ENCODE assay signal across 24 cellular contexts in genomic region chr19:57964761-57965160, GRCh38. TPM values are rescaled to one million over a fixed set of nuclear protein-coding genes. Genes with fewer than 3 reads are reported as not detected.
A peak's percentile ranks its signal among the peaks of the same experiment; 100 is the strongest.
DNase-seq lines count a peak whose midpoint lies in the region; ATAC-seq, FAIRE-seq and TF ChIP-seq lines count a peak whose summit lies in the region.
"Had no signal": no experiment of that assay in that cellular context is flagged by ENCODE, and none has a peak within 500 bp of the region (broad histone marks: within the 10 kb centered on the region; RNA-seq: fewer than 3 reads in every experiment).

No MANE protein-coding gene starts in this region.

- in situ Hi-C loops in HepG2 (cut with HindIII; ENCODE audit: extremely low pct_ligation_motif_present, low pct_unique_long_range_greater_than_20kb), result no loop called here

- BruUV-seq in HepG2 (replicated peaks; lab: Mats Ljungman, UMichigan), result no TSS peak

- POLR2A ChIA-PET in HepG2 (lab: Yijun Ruan, JAX), result no interaction called here

- H3K4me2 ChIP-seq in HepG2 (ENCODE audit: low read depth, low read length), result no peak overlapping the region
- H3K4me2 ChIP-seq: BLaER1 had no signal

- no peaks in the 10 kb centered on the region for H3K36me3 ChIP-seq in HepG2 (replicated peaks in 1 of 2; ENCODE audit: control insufficient read depth in 1 of 2, insufficient read depth in 2 of 2, low read length in 2 of 2)
- H3K36me3 ChIP-seq in right lobe of liver, result no peaks in the 10 kb centered on the region
- peaks cover 68% of the 10 kb centered on the region for H3K36me3 ChIP-seq in adipocyte (ENCODE audit: control insufficient read depth, insufficient read depth, low read length, severe bottlenecking)
- H3K36me3 ChIP-seq in liver (ENCODE audit: control insufficient read depth in 4 of 4, insufficient read depth in 3 of 4, low read depth in 1 of 4, low read length in 3 of 4), result peaks cover 0 to 2% (median 0%) of the 10 kb centered on the region in 4 donors
- peaks cover 4 to 15% (median 6%) of the 10 kb centered on the region in 5 donors for H3K36me3 ChIP-seq in subcutaneous abdominal adipose tissue (ENCODE audit: control insufficient read depth in 5 of 5, insufficient read depth in 5 of 5, low read length in 5 of 5)
- H3K36me3 ChIP-seq: BE2C had no signal

- 81% methylated on average over 8 of the region's 8 CpGs for WGBS in HepG2 (ENCODE audit: low lambda C conversion rate)
- WGBS in right lobe of liver (ENCODE audit: insufficient coverage, low coverage, low lambda C conversion rate, missing lambda C conversion rate), result 70% methylated on average over 8 of the region's 8 CpGs
- 93% methylated on average over 8 of the region's 8 CpGs for WGBS in liver

- intact Hi-C loops in HepG2 (cut with micrococcal nuclease; ENCODE audit: unreplicated experiment) (no loop called here), right lobe of liver (cut with DNase I) (no loop called here)

- ATAC-seq in HepG2, result no peak
- no peak for ATAC-seq in right lobe of liver
- ATAC-seq: CD8-positive, alpha-beta T cell had no signal

- H3K4me3 ChIP-seq in HepG2 (replicated peaks in 1 of 3; ENCODE audit: insufficient read depth in 1 of 3, low read depth in 2 of 3, low read length in 3 of 3), result no peak overlapping the region
- no peak overlapping the region for H3K4me3 ChIP-seq in right lobe of liver
- H3K4me3 ChIP-seq in adipocyte (ENCODE audit: low read length), result peak overlapping the region; percentile 19
- H3K4me3 ChIP-seq in liver (ENCODE audit: low read depth in 1 of 3, low read length in 3 of 3), result peak overlapping the region in 2 of 3 donors; percentile 57 to 63
- peak overlapping the region in 4 of 5 donors; percentile 24 to 55 (median 42) for H3K4me3 ChIP-seq in subcutaneous abdominal adipose tissue (ENCODE audit: low read depth in 1 of 5, low read length in 5 of 5)
- H3K4me3 ChIP-seq: BLaER1 had no signal

- H3K9ac ChIP-seq in HepG2 (ENCODE audit: insufficient read depth, low read depth, low read length) (no peak overlapping the region), adipocyte (ENCODE audit: low read length) (no peak overlapping the region), liver (ENCODE audit: low read depth in 1 of 2, low read length in 2 of 2) (no peak overlapping the region), subcutaneous abdominal adipose tissue (ENCODE audit: low read length in 5 of 5) (no peak overlapping the region)
- H3K9ac ChIP-seq: BLaER1 had no signal

- FAIRE-seq in HepG2 (lab: Jason Lieb, UNC), result no peak
- FAIRE-seq: D721Med, G401.6, GM12891, GM19239 had no signal

- no peak overlapping the region for H3K27ac ChIP-seq in HepG2 (ENCODE audit: extremely low read length, insufficient read depth, low read length)
- no peak overlapping the region for H3K27ac ChIP-seq in right lobe of liver
- H3K27ac ChIP-seq in liver (ENCODE audit: low read depth in 1 of 2, low read length in 2 of 2), result no peak overlapping the region
- no peak overlapping the region for H3K27ac ChIP-seq in subcutaneous abdominal adipose tissue (ENCODE audit: low read depth, low read length)
- H3K27ac ChIP-seq: 22Rv1, BLaER1, C4-2B had no signal

- no peak for TF ChIP-seq CTCF in HepG2 (CRISPR knock-in tag; IDR thresholded peaks at IDR 0.05)
- no peak for TF ChIP-seq CTCF in right lobe of liver (IDR thresholded peaks at IDR 0.05)
- no peak for TF ChIP-seq CTCF in liver (IDR thresholded peaks at IDR 0.05; ENCODE audit: low read depth, low read length, missing input control)

- CTCF ChIA-PET in HepG2 (lab: Yijun Ruan, JAX; ENCODE audit: low intra/inter-chr PET ratio, low total read pairs), result no interaction called here

- no peaks in the 10 kb centered on the region for H3K4me1 ChIP-seq in HepG2 (ENCODE audit: insufficient read depth, low read length)
- no peaks in the 10 kb centered on the region for H3K4me1 ChIP-seq in right lobe of liver
- no peaks in the 10 kb centered on the region for H3K4me1 ChIP-seq in adipocyte (ENCODE audit: control insufficient read depth, insufficient read depth, low read length)
- no peaks in the 10 kb centered on the region for H3K4me1 ChIP-seq in liver (ENCODE audit: control insufficient read depth in 4 of 4, insufficient read depth in 4 of 4, low read length in 3 of 4)
- H3K4me1 ChIP-seq in subcutaneous abdominal adipose tissue (ENCODE audit: control insufficient read depth in 5 of 5, insufficient read depth in 5 of 5, low read length in 5 of 5), result no peaks in the 10 kb centered on the region
- H3K4me1 ChIP-seq: BE2C, BLaER1, Caco-2 had no signal

- no peak for DNase-seq in HepG2 (ENCODE audit: low spot score)
- no peak for DNase-seq in right lobe of liver
- no peak for DNase-seq in adipocyte (ENCODE audit: low read depth)
- no peak for DNase-seq in NCI-H128 (lab: John Stamatoyannopoulos, UW; ENCODE audit: unreplicated experiment)
- DNase-seq in SKM-1 treated with dmso at 0.1 percent for 144 hours (lab: John Stamatoyannopoulos, UW; ENCODE audit: unreplicated experiment), result no peak
- DNase-seq in stimulated activated CD4-positive, alpha-beta T cell treated with anti-CD3 and anti-CD28 coated beads, Interleukin-12 subunit alpha, Interleukin-12 subunit beta, amount 100 ng/mL, for 4 hours, result no peak
- DNase-seq: ACHN; BE2C; Caco-2; Calu3; CD4-positive, alpha-beta T cell; CD8-positive, alpha-beta T cell; DMS79 treated with DMSO at 0.1 percent for 48 hours; GF-D8 had no signal

- no peak for TF ChIP-seq POLR2A in HepG2 (IDR thresholded peaks at IDR 0.05; ENCODE audit: insufficient read depth in 1 of 2, low read depth in 2 of 2, low read length in 2 of 2)
- no peak for TF ChIP-seq POLR2A in right lobe of liver (IDR thresholded peaks at IDR 0.05)

- no peaks in the 10 kb centered on the region for H4K20me1 ChIP-seq in HepG2 (ENCODE audit: insufficient read depth, low read length)
- H4K20me1 ChIP-seq: BLaER1 had no signal

- no peaks in the 10 kb centered on the region for H3K27me3 ChIP-seq in HepG2 (ENCODE audit: control insufficient read depth in 1 of 2, insufficient read depth in 2 of 2, low read length in 2 of 2)
- no peaks in the 10 kb centered on the region for H3K27me3 ChIP-seq in right lobe of liver
- H3K27me3 ChIP-seq in adipocyte (replicated peaks; ENCODE audit: control insufficient read depth, insufficient read depth, low read length), result no peaks in the 10 kb centered on the region
- no peaks in the 10 kb centered on the region for H3K27me3 ChIP-seq in liver (ENCODE audit: control insufficient read depth in 4 of 4, insufficient read depth in 4 of 4, low read length in 3 of 4)
- H3K27me3 ChIP-seq in subcutaneous abdominal adipose tissue (ENCODE audit: control insufficient read depth in 5 of 5, insufficient read depth in 4 of 5, low read length in 5 of 5), result no peaks in the 10 kb centered on the region
- H3K27me3 ChIP-seq: BE2C, BLaER1 had no signal

- no peak overlapping the region for H2AFZ ChIP-seq in HepG2 (ENCODE audit: low read length)

- H3K79me2 ChIP-seq in HepG2 (ENCODE audit: insufficient read depth, low read length), result no peaks in the 10 kb centered on the region

- no peak for TF ChIP-seq RAD21 in HepG2 (CRISPR knock-in tag; IDR thresholded peaks at IDR 0.05)
- TF ChIP-seq RAD21 in liver (IDR thresholded peaks at IDR 0.05), result no peak

- no peak for TF ChIP-seq EP300 in HepG2 (IDR thresholded peaks at IDR 0.05; ENCODE audit: low read depth in 2 of 2, low read length in 2 of 2)
- TF ChIP-seq EP300 in HepG2 (CRISPR knock-in tag; IDR thresholded peaks at IDR 0.05; ENCODE audit: borderline replicate concordance), result no peak

- H3K9me3 ChIP-seq in HepG2 (ENCODE audit: low read length) (peaks cover 66% of the 10 kb centered on the region), right lobe of liver (peaks cover 0 to 13% (median 5%) of the 10 kb centered on the region in 4 donors), adipocyte (ENCODE audit: control insufficient read depth, low read length) (peaks cover 86% of the 10 kb centered on the region), liver (ENCODE audit: control insufficient read depth in 4 of 4, low read length in 3 of 4) (peaks cover 22 to 48% (median 35%) of the 10 kb centered on the region in 4 donors), subcutaneous abdominal adipose tissue (ENCODE audit: control insufficient read depth in 5 of 5, low read length in 5 of 5) (peaks cover 17 to 75% (median 53%) of the 10 kb centered on the region in 5 donors)
- H3K9me3 ChIP-seq: BE2C had no signal

RNA-seq across cellular contexts. Expression of gene C19orf18, which starts 9.6 kb away (rescaled TPM):
- 0.22 and 0.38 TPM in 2 replicates for total RNA-seq in HepG2 (2016; rRNA removed; fragmentation: Illumina TruSeq; extraction: Trizol)
- total RNA-seq in HepG2 (2016; cell fraction: cytosol; rRNA removed; fragmentation: Illumina TruSeq; extraction: Trizol; ENCODE audit: low read depth), result 0.30 TPM in 1 of 2 replicates, not detected in the other
- total RNA-seq in HepG2 (2016; cell fraction: insoluble cytoplasmic fraction; rRNA removed; fragmentation: Illumina TruSeq; extraction: Trizol), result 0.36 and 0.54 TPM in 2 replicates
- total RNA-seq in HepG2 (2016; cell fraction: membrane; rRNA removed; fragmentation: Illumina TruSeq; extraction: Trizol), result not detected in 2 replicates
- total RNA-seq in HepG2 (2016; cell fraction: nucleus; rRNA removed; fragmentation: Illumina TruSeq; extraction: Trizol), result 1.4 TPM in 2 replicates
- polyA plus RNA-seq in HepG2 (2011; rRNA removed), result 0.55 and 0.56 TPM in 2 replicates
- polyA plus RNA-seq in HepG2 (2011; cell fraction: cytosol; rRNA removed), result 0.08 and 0.32 TPM in 2 replicates
- 0.66 and 1.1 TPM in 2 replicates for polyA plus RNA-seq in HepG2 (2011; cell fraction: nucleus; rRNA removed)
- polyA plus RNA-seq in HepG2 (2012), result 0.80 and 1.4 TPM in 2 replicates
- 0.11 and 0.25 TPM in 2 replicates for polyA plus RNA-seq in HepG2 (2016; cell fraction: cytosol; fragmentation: Illumina TruSeq; extraction: Trizol; ENCODE audit: low read depth)
- polyA plus RNA-seq in HepG2 (2016; cell fraction: insoluble cytoplasmic fraction; fragmentation: Illumina TruSeq; extraction: Trizol; ENCODE audit: low read depth), result 0.57 and 0.99 TPM in 2 replicates
- polyA plus RNA-seq in HepG2 (2016; cell fraction: membrane; fragmentation: Illumina TruSeq; extraction: Trizol; ENCODE audit: low read depth), result 0.22 and 0.26 TPM in 2 replicates
- polyA plus RNA-seq in HepG2 (2016; cell fraction: nucleus; fragmentation: Illumina TruSeq; extraction: Trizol; ENCODE audit: insufficient read depth, low read depth), result 2.0 and 2.4 TPM in 2 replicates
- polyA minus RNA-seq in HepG2 (2011; rRNA and poly(A)+ RNA removed; ENCODE audit: low replicate concordance), result 0.16 TPM in 1 of 2 replicates, not detected in the other
- polyA minus RNA-seq in HepG2 (2011; cell fraction: cytosol; rRNA and poly(A)+ RNA removed), result not detected in 2 replicates
- polyA minus RNA-seq in HepG2 (2011; cell fraction: nucleus; rRNA and poly(A)+ RNA removed), result 0.64 and 2.5 TPM in 2 replicates
- under 1 TPM in 3 of 6 experiments, not detected in 3; 0.24 to 0.88 (median 0.39) TPM for total RNA-seq in right lobe of liver
- under 1 TPM in 1 of 2 donors, not detected in 1; 0.23 TPM for total RNA-seq in liver
- under 1 TPM; 0.14 to 0.58 TPM for polyA plus RNA-seq in liver
- total RNA-seq: A172 had no signal

RNA-seq across cellular contexts. Expression of gene ZNF256, which starts 17.3 kb away (rescaled TPM):
- total RNA-seq in HepG2 (2016; rRNA removed; fragmentation: Illumina TruSeq; extraction: Trizol) (6.0 and 6.7 TPM in 2 replicates), right lobe of liver (1 to 10 TPM in 2 of 6 experiments, under 1 TPM in 4; 0.50 to 1.6 (median 0.75) TPM), liver (1 to 10 TPM; 1.6 to 4.4 TPM)
- total RNA-seq in HepG2 (2016; cell fraction: cytosol; rRNA removed; fragmentation: Illumina TruSeq; extraction: Trizol; ENCODE audit: low read depth), result 1.0 and 2.1 TPM in 2 replicates
- total RNA-seq in HepG2 (2016; cell fraction: insoluble cytoplasmic fraction; rRNA removed; fragmentation: Illumina TruSeq; extraction: Trizol), result 5.9 and 6.1 TPM in 2 replicates
- 3.1 and 4.6 TPM in 2 replicates for total RNA-seq in HepG2 (2016; cell fraction: membrane; rRNA removed; fragmentation: Illumina TruSeq; extraction: Trizol)
- 7.6 and 8.7 TPM in 2 replicates for total RNA-seq in HepG2 (2016; cell fraction: nucleus; rRNA removed; fragmentation: Illumina TruSeq; extraction: Trizol)
- polyA plus RNA-seq in HepG2 (2011; rRNA removed) (3.1 and 3.8 TPM in 2 replicates), liver (under 1 TPM; 0.53 to 0.67 TPM)
- polyA plus RNA-seq in HepG2 (2011; cell fraction: cytosol; rRNA removed), result 1.9 and 2.7 TPM in 2 replicates
- 4.2 and 4.4 TPM in 2 replicates for polyA plus RNA-seq in HepG2 (2011; cell fraction: nucleus; rRNA removed)
- 2.4 and 3.6 TPM in 2 replicates for polyA plus RNA-seq in HepG2 (2012)
- polyA plus RNA-seq in HepG2 (2016; cell fraction: cytosol; fragmentation: Illumina TruSeq; extraction: Trizol; ENCODE audit: low read depth), result 0.68 and 0.81 TPM in 2 replicates
- polyA plus RNA-seq in HepG2 (2016; cell fraction: insoluble cytoplasmic fraction; fragmentation: Illumina TruSeq; extraction: Trizol; ENCODE audit: low read depth), result 4.2 TPM in 2 replicates
- 1.5 and 1.9 TPM in 2 replicates for polyA plus RNA-seq in HepG2 (2016; cell fraction: membrane; fragmentation: Illumina TruSeq; extraction: Trizol; ENCODE audit: low read depth)
- polyA plus RNA-seq in HepG2 (2016; cell fraction: nucleus; fragmentation: Illumina TruSeq; extraction: Trizol; ENCODE audit: insufficient read depth, low read depth), result 9.4 and 10.6 TPM in 2 replicates
- polyA minus RNA-seq in HepG2 (2011; rRNA and poly(A)+ RNA removed; ENCODE audit: low replicate concordance), result 2.1 TPM in 1 of 2 replicates, not detected in the other
- 2.3 and 3.2 TPM in 2 replicates for polyA minus RNA-seq in HepG2 (2011; cell fraction: cytosol; rRNA and poly(A)+ RNA removed)
- polyA minus RNA-seq in HepG2 (2011; cell fraction: nucleus; rRNA and poly(A)+ RNA removed), result 7.0 and 8.3 TPM in 2 replicates

RNA-seq across cellular contexts. Expression of gene ZNF418, which starts 29.6 kb away (rescaled TPM):
- total RNA-seq in HepG2 (2016; rRNA removed; fragmentation: Illumina TruSeq; extraction: Trizol) (0.27 TPM in 1 of 2 replicates, not detected in the other), right lobe of liver (1 to 10 TPM; 1.0 to 3.7 (median 2.4) TPM), liver (1 to 10 TPM; 2.6 to 3.1 TPM)
- total RNA-seq in HepG2 (2016; cell fraction: cytosol; rRNA removed; fragmentation: Illumina TruSeq; extraction: Trizol; ENCODE audit: low read depth), result 0.44 and 0.51 TPM in 2 replicates
- total RNA-seq in HepG2 (2016; cell fraction: insoluble cytoplasmic fraction; rRNA removed; fragmentation: Illumina TruSeq; extraction: Trizol), result 0.32 TPM in 1 of 2 replicates, not detected in the other
- 0.45 and 0.65 TPM in 2 replicates for total RNA-seq in HepG2 (2016; cell fraction: membrane; rRNA removed; fragmentation: Illumina TruSeq; extraction: Trizol)
- total RNA-seq in HepG2 (2016; cell fraction: nucleus; rRNA removed; fragmentation: Illumina TruSeq; extraction: Trizol), result 0.31 and 0.37 TPM in 2 replicates
- polyA plus RNA-seq in HepG2 (2011; rRNA removed) (0.03 and 0.07 TPM in 2 replicates), liver (1 to 10 TPM in 1 of 2 donors, under 1 TPM in 1; 0.51 to 1.4 TPM)
- not detected in 2 replicates for polyA plus RNA-seq in HepG2 (2011; cell fraction: cytosol; rRNA removed)
- polyA plus RNA-seq in HepG2 (2011; cell fraction: nucleus; rRNA removed), result 0.16 and 1.5 TPM in 2 replicates
- polyA plus RNA-seq in HepG2 (2012), result 0.04 and 0.23 TPM in 2 replicates
- not detected in 2 replicates for polyA plus RNA-seq in HepG2 (2016; cell fraction: cytosol; fragmentation: Illumina TruSeq; extraction: Trizol; ENCODE audit: low read depth)
- polyA plus RNA-seq in HepG2 (2016; cell fraction: insoluble cytoplasmic fraction; fragmentation: Illumina TruSeq; extraction: Trizol; ENCODE audit: low read depth), result not detected in 2 replicates
- not detected in 2 replicates for polyA plus RNA-seq in HepG2 (2016; cell fraction: membrane; fragmentation: Illumina TruSeq; extraction: Trizol; ENCODE audit: low read depth)
- polyA plus RNA-seq in HepG2 (2016; cell fraction: nucleus; fragmentation: Illumina TruSeq; extraction: Trizol; ENCODE audit: insufficient read depth, low read depth), result 0.42 and 0.89 TPM in 2 replicates
- 0.28 TPM in 1 of 2 replicates, not detected in the other for polyA minus RNA-seq in HepG2 (2011; rRNA and poly(A)+ RNA removed; ENCODE audit: low replicate concordance)
- not detected in 2 replicates for polyA minus RNA-seq in HepG2 (2011; cell fraction: cytosol; rRNA and poly(A)+ RNA removed)
- 1.4 and 1.6 TPM in 2 replicates for polyA minus RNA-seq in HepG2 (2011; cell fraction: nucleus; rRNA and poly(A)+ RNA removed)

RNA-seq across cellular contexts. Expression of gene ZNF606, which starts 37.9 kb away (rescaled TPM):
- total RNA-seq in HepG2 (2016; rRNA removed; fragmentation: Illumina TruSeq; extraction: Trizol) (8.4 and 14.8 TPM in 2 replicates), right lobe of liver (1 to 10 TPM; 3.1 to 7.1 (median 5.0) TPM), liver (10 to 100 TPM in 1 of 2 donors, 1 to 10 TPM in 1; 8.7 to 12.8 TPM)
- 3.4 and 6.5 TPM in 2 replicates for total RNA-seq in HepG2 (2016; cell fraction: cytosol; rRNA removed; fragmentation: Illumina TruSeq; extraction: Trizol; ENCODE audit: low read depth)
- total RNA-seq in HepG2 (2016; cell fraction: insoluble cytoplasmic fraction; rRNA removed; fragmentation: Illumina TruSeq; extraction: Trizol), result 9.2 and 12.8 TPM in 2 replicates
- total RNA-seq in HepG2 (2016; cell fraction: membrane; rRNA removed; fragmentation: Illumina TruSeq; extraction: Trizol), result 5.1 and 5.2 TPM in 2 replicates
- total RNA-seq in HepG2 (2016; cell fraction: nucleus; rRNA removed; fragmentation: Illumina TruSeq; extraction: Trizol), result 17.7 and 20.4 TPM in 2 replicates
- polyA plus RNA-seq in HepG2 (2011; rRNA removed) (4.2 and 5.2 TPM in 2 replicates), liver (1 to 10 TPM; 3.2 to 4.5 TPM)
- 2.9 TPM in 2 replicates for polyA plus RNA-seq in HepG2 (2011; cell fraction: cytosol; rRNA removed)
- 19.5 and 22.3 TPM in 2 replicates for polyA plus RNA-seq in HepG2 (2011; cell fraction: nucleus; rRNA removed)
- polyA plus RNA-seq in HepG2 (2012), result 4.3 and 4.9 TPM in 2 replicates
- polyA plus RNA-seq in HepG2 (2016; cell fraction: cytosol; fragmentation: Illumina TruSeq; extraction: Trizol; ENCODE audit: low read depth), result 0.43 and 0.54 TPM in 2 replicates
- 5.8 and 6.1 TPM in 2 replicates for polyA plus RNA-seq in HepG2 (2016; cell fraction: insoluble cytoplasmic fraction; fragmentation: Illumina TruSeq; extraction: Trizol; ENCODE audit: low read depth)
- 1.8 and 2.1 TPM in 2 replicates for polyA plus RNA-seq in HepG2 (2016; cell fraction: membrane; fragmentation: Illumina TruSeq; extraction: Trizol; ENCODE audit: low read depth)
- 24.9 and 25.4 TPM in 2 replicates for polyA plus RNA-seq in HepG2 (2016; cell fraction: nucleus; fragmentation: Illumina TruSeq; extraction: Trizol; ENCODE audit: insufficient read depth, low read depth)
- polyA minus RNA-seq in HepG2 (2011; rRNA and poly(A)+ RNA removed; ENCODE audit: low replicate concordance), result 2.4 and 12.4 TPM in 2 replicates
- 2.8 and 3.8 TPM in 2 replicates for polyA minus RNA-seq in HepG2 (2011; cell fraction: cytosol; rRNA and poly(A)+ RNA removed)
- polyA minus RNA-seq in HepG2 (2011; cell fraction: nucleus; rRNA and poly(A)+ RNA removed), result 31.4 and 33.7 TPM in 2 replicates
- total RNA-seq: A172 had no signal

RNA-seq across cellular contexts. Expression of gene ZNF417, which starts 48.4 kb away (rescaled TPM):
- total RNA-seq in HepG2 (2016; rRNA removed; fragmentation: Illumina TruSeq; extraction: Trizol), result 13.7 and 14.1 TPM in 2 replicates
- 1.1 and 2.1 TPM in 2 replicates for total RNA-seq in HepG2 (2016; cell fraction: cytosol; rRNA removed; fragmentation: Illumina TruSeq; extraction: Trizol; ENCODE audit: low read depth)
- 12.2 and 16.0 TPM in 2 replicates for total RNA-seq in HepG2 (2016; cell fraction: insoluble cytoplasmic fraction; rRNA removed; fragmentation: Illumina TruSeq; extraction: Trizol)
- total RNA-seq in HepG2 (2016; cell fraction: membrane; rRNA removed; fragmentation: Illumina TruSeq; extraction: Trizol), result 5.0 and 5.4 TPM in 2 replicates
- 18.0 and 19.8 TPM in 2 replicates for total RNA-seq in HepG2 (2016; cell fraction: nucleus; rRNA removed; fragmentation: Illumina TruSeq; extraction: Trizol)
- polyA plus RNA-seq in HepG2 (2011; rRNA removed), result 2.9 and 3.2 TPM in 2 replicates
- polyA plus RNA-seq in HepG2 (2011; cell fraction: cytosol; rRNA removed), result 1.2 and 1.9 TPM in 2 replicates
- polyA plus RNA-seq in HepG2 (2011; cell fraction: nucleus; rRNA removed), result 7.2 and 7.4 TPM in 2 replicates
- 3.5 and 3.9 TPM in 2 replicates for polyA plus RNA-seq in HepG2 (2012)
- 0.35 and 2.0 TPM in 2 replicates for polyA plus RNA-seq in HepG2 (2016; cell fraction: cytosol; fragmentation: Illumina TruSeq; extraction: Trizol; ENCODE audit: low read depth)
- 2.8 and 3.3 TPM in 2 replicates for polyA plus RNA-seq in HepG2 (2016; cell fraction: insoluble cytoplasmic fraction; fragmentation: Illumina TruSeq; extraction: Trizol; ENCODE audit: low read depth)
- 1.3 and 1.8 TPM in 2 replicates for polyA plus RNA-seq in HepG2 (2016; cell fraction: membrane; fragmentation: Illumina TruSeq; extraction: Trizol; ENCODE audit: low read depth)
- 11.3 and 15.1 TPM in 2 replicates for polyA plus RNA-seq in HepG2 (2016; cell fraction: nucleus; fragmentation: Illumina TruSeq; extraction: Trizol; ENCODE audit: insufficient read depth, low read depth)
- polyA minus RNA-seq in HepG2 (2011; rRNA and poly(A)+ RNA removed; ENCODE audit: low replicate concordance), result 6.4 and 7.5 TPM in 2 replicates
- polyA minus RNA-seq in HepG2 (2011; cell fraction: cytosol; rRNA and poly(A)+ RNA removed), result 2.6 and 4.8 TPM in 2 replicates
- 23.2 and 23.7 TPM in 2 replicates for polyA minus RNA-seq in HepG2 (2011; cell fraction: nucleus; rRNA and poly(A)+ RNA removed)
- 10 to 100 TPM in 3 of 6 experiments, 1 to 10 TPM in 3; 4.1 to 12.6 (median 7.8) TPM for total RNA-seq in right lobe of liver
- 10 to 100 TPM; 12.9 to 16.3 TPM for total RNA-seq in liver
- 1 to 10 TPM; 1.2 to 1.7 TPM for polyA plus RNA-seq in liver

Comparison
In these comparisons a context has a peak if more than half of its experiments do, and no peak if none do; other contexts are left out.
1. H3K4me3 ChIP-seq: peak in adipocyte (single experiment), liver (2 of 3) and subcutaneous abdominal adipose tissue (4 of 5); none in HepG2 (0 of 3) and right lobe of liver (0 of 3).